In genomic region chr21:41979751-41980369, GRCh38 we compare ENCODE assay signal across 21 cellular contexts.
"Had no signal": no experiment of that assay in that cellular context is flagged by ENCODE, and none has a peak within 500 bp of the region (broad histone marks: within the 10 kb centered on the region; RNA-seq: fewer than 3 reads in every experiment).

No MANE protein-coding gene starts in this region.

- H3K27ac Mint-ChIP-seq: dendritic cell treated with granulocyte-macrophage colony-stimulating factor and Interleukin-4, amounts not matched to agents 40 ng/mL and 50 ng/mL, for 4 days; memory B cell; mesothelial cell of epicardium; natural killer cell; stimulated activated naive B cell treated with anti-CD40 and anti-IgM and Interleukin-4, amounts not matched to agents 10 μg/mL and 1 μg/mL and 100 μg/mL, for 72 hours; stimulated activated naive CD8-positive, alpha-beta T cell treated with anti-CD3 and anti-CD28 coated beads, Interleukin-15, amount 100 ng/mL, for 72 hours had no signal

- H3K4me3 ChIP-seq: heart left ventricle, left lung, lower lobe of right lung, spleen, testis, tibial nerve, upper lobe of right lung, vagina had no signal

- DNase-seq: erythroblast; heart left ventricle; hippocampal formation; left lung; lower lobe of right lung; natural killer cell; posterior cingulate gyrus; spleen; stimulated activated CD4-positive, alpha-beta T cell treated with anti-CD3 and anti-CD28 coated beads, Interleukin-15, amount 100 ng/mL, for 24 hours; stimulated activated CD4-positive, alpha-beta T cell treated with anti-CD3 and anti-CD28 coated beads, Interleukin-2, amount 100 ng/mL, for 24 hours; stimulated activated CD4-positive, alpha-beta T cell treated with anti-CD3 and anti-CD28 coated beads, Interleukin-4, amount 100 ng/mL, for 4 hours; stimulated activated naive B cell treated with anti-CD40 and anti-IgM and Interleukin-4, amounts not matched to agents 10 μg/mL and 1 μg/mL and 100 μg/mL, for 72 hours; stimulated activated naive CD8-positive, alpha-beta T cell treated with anti-CD3 and anti-CD28 coated beads, Interleukin-15, amount 100 ng/mL, for 72 hours; testis; upper lobe of right lung had no signal

- H3K4me3 Mint-ChIP-seq: dendritic cell treated with granulocyte-macrophage colony-stimulating factor and Interleukin-4, amounts not matched to agents 40 ng/mL and 50 ng/mL, for 4 days; memory B cell; mesothelial cell of epicardium; natural killer cell; neural crest cell; stimulated activated naive B cell treated with anti-CD40 and anti-IgM and Interleukin-4, amounts not matched to agents 10 μg/mL and 1 μg/mL and 100 μg/mL, for 72 hours; stimulated activated naive CD8-positive, alpha-beta T cell treated with anti-CD3 and anti-CD28 coated beads, Interleukin-15, amount 100 ng/mL, for 72 hours had no signal

- H3K4me1 Mint-ChIP-seq: memory B cell, natural killer cell had no signal

- H3K36me3 ChIP-seq: heart left ventricle, left lung, lower lobe of right lung, spleen, tibial nerve, upper lobe of right lung, vagina had no signal

- H3K27me3 Mint-ChIP-seq: stimulated activated naive CD8-positive, alpha-beta T cell treated with anti-CD3 and anti-CD28 coated beads, Interleukin-15, amount 100 ng/mL, for 72 hours had no signal

- H3K9me3 ChIP-seq: testis, upper lobe of right lung, vagina had no signal

- H3K27ac ChIP-seq: heart left ventricle, left lung, lower lobe of right lung, spleen, testis, tibial nerve, upper lobe of right lung, vagina had no signal
